In the genomic region with DNA sequence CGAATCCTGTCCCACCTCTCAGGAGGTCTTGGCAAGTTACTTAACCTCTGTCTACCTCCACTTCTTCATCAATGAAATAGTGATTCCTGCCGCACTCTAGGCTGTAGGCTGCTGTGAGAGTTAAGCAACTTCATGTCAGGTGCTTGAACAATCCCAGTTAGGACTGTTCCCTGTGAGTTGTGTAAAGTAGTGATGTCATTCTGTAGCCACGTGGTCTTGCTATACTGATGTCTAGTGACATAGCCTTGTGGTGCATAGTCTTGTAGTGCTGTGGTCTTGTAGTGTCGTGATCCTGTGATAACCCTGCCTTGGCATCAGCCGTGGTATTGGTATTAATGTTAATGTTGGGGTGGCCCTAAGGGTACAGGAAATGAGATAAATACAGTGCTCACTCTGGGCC, we compare ENCODE assay signal across 13 cellular contexts. TPM values are rescaled to one million over a fixed set of nuclear protein-coding genes. Genes with fewer than 3 reads are reported as not detected.
A peak's percentile ranks its signal among the peaks of the same experiment; 100 is the strongest.
DNase-seq lines count a peak whose midpoint lies in the region; ATAC-seq and TF ChIP-seq lines count a peak whose summit lies in the region.
"Had no signal": no experiment of that assay in that cellular context is flagged by ENCODE, and none has a peak within 500 bp of the region (broad histone marks: within the 10 kb centered on the region; RNA-seq: fewer than 3 reads in every experiment).

No MANE protein-coding gene starts in this region.

- H3K27me3 ChIP-seq in CD4-positive, alpha-beta memory T cell (ENCODE audit: insufficient read depth, low read length) = no peaks in the 10 kb centered on the region
- H3K27me3 ChIP-seq in adipocyte (replicated peaks; ENCODE audit: control insufficient read depth, insufficient read depth, low read length) (no peaks in the 10 kb centered on the region), kidney epithelial cell (ENCODE audit: control insufficient read depth, insufficient read depth, low read length) (peaks cover 42% of the 10 kb centered on the region), Karpas-422 (ENCODE audit: low read length) (no peaks in the 10 kb centered on the region)

- no peak overlapping the region for H3K9ac ChIP-seq in adipocyte (ENCODE audit: low read length)
- H3K9ac ChIP-seq in Karpas-422 (ENCODE audit: low read length) = no peak overlapping the region

- H3K4me3 Mint-ChIP-seq in CD4-positive, alpha-beta memory T cell = peak overlapping the region in 1 of 8 donors; percentile 66

- CTCF ChIA-PET in CD4-positive, alpha-beta memory T cell (lab: Charles Lee; ENCODE audit: partially characterized antibody) = interaction anchor here (6.2 kb wide), 1 partner anchor 11 kb away, joined by 51 read pairs; no protein-coding TSS in a partner anchor

- no peak overlapping the region for H3K4me2 ChIP-seq in Karpas-422 (ENCODE audit: low read depth, low read length, poor library complexity, severe bottlenecking)

- TF ChIP-seq EP300 in Ishikawa (IDR thresholded peaks at IDR 0.05; ENCODE audit: borderline replicate concordance) = no peak

- TF ChIP-seq RAD21 in Ishikawa (IDR thresholded peaks at IDR 0.05; ENCODE audit: low read depth) = no peak

- H3K27ac Mint-ChIP-seq in CD4-positive, alpha-beta memory T cell = peak overlapping the region in 6 of 7 donors; percentile 35 to 93 (median 68)

- no peaks in the 10 kb centered on the region for H3K27me3 Mint-ChIP-seq in CD4-positive, alpha-beta memory T cell

- peaks cover 0 to 4% of the 10 kb centered on the region in 2 donors for H3K36me3 Mint-ChIP-seq in CD4-positive, alpha-beta memory T cell
- H3K36me3 Mint-ChIP-seq: brain had no signal

- no peaks in the 10 kb centered on the region for H3K36me3 ChIP-seq in CD4-positive, alpha-beta memory T cell (ENCODE audit: insufficient read depth, low read length)
- H3K36me3 ChIP-seq in adipocyte (ENCODE audit: control insufficient read depth, insufficient read depth, low read length, severe bottlenecking) (no peaks in the 10 kb centered on the region), kidney epithelial cell (ENCODE audit: control insufficient read depth, insufficient read depth, low read length) (no peaks in the 10 kb centered on the region), Karpas-422 (ENCODE audit: insufficient read depth, low read length) (no peaks in the 10 kb centered on the region)

- peaks cover 13 to 56% (median 42%) of the 10 kb centered on the region in 4 donors for H3K4me1 Mint-ChIP-seq in CD4-positive, alpha-beta memory T cell

- no peaks in the 10 kb centered on the region for H3K79me2 ChIP-seq in Karpas-422 (ENCODE audit: low read length)

- no peak overlapping the region for H2AFZ ChIP-seq in Karpas-422 (ENCODE audit: low read length)

- POLR2A ChIA-PET in CD4-positive, alpha-beta memory T cell (lab: Charles Lee; ENCODE audit: partially characterized antibody) = interaction anchor here (1.1 kb wide), 1 partner anchor 13 kb away, joined by 3 read pairs; no protein-coding TSS in a partner anchor

- DNase-seq in CD4-positive, alpha-beta memory T cell = peak in 4 of 5 donors; percentile 13 to 73 (median 20)
- DNase-seq in adipocyte (ENCODE audit: low read depth) (peak; percentile 57), kidney epithelial cell (ENCODE audit: low read depth) (peak; percentile 28), retina (no peak), Karpas-422 (no peak), left lobe of liver (ENCODE audit: low spot score) (no peak)
- DNase-seq: DMS153, head of caudate nucleus, NCI-H1436, Right ventricle myocardium superior had no signal

- no peaks in the 10 kb centered on the region for H4K20me1 ChIP-seq in Karpas-422 (ENCODE audit: insufficient read depth, low read depth, low read length)

- no peak overlapping the region for H3K4me3 ChIP-seq in CD4-positive, alpha-beta memory T cell (ENCODE audit: low read length in 2 of 2)
- no peak overlapping the region for H3K4me3 ChIP-seq in adipocyte (ENCODE audit: low read length)
- H3K4me3 ChIP-seq in kidney epithelial cell (ENCODE audit: low read depth, low read length) = no peak overlapping the region
- H3K4me3 ChIP-seq in Karpas-422 (ENCODE audit: low read length) = no peak overlapping the region

- peaks cover 41% of the 10 kb centered on the region for H3K4me1 ChIP-seq in CD4-positive, alpha-beta memory T cell (ENCODE audit: insufficient read depth, low read length)
- H3K4me1 ChIP-seq in adipocyte (ENCODE audit: control insufficient read depth, insufficient read depth, low read length) (peaks cover 37% of the 10 kb centered on the region), Karpas-422 (ENCODE audit: low read length) (no peaks in the 10 kb centered on the region)

- no peaks in the 10 kb centered on the region for H3K9me2 ChIP-seq in Karpas-422 (replicated peaks; ENCODE audit: insufficient read depth, low read length)

- H3K9me3 ChIP-seq in CD4-positive, alpha-beta memory T cell (ENCODE audit: control insufficient read depth in 1 of 2, low read length in 2 of 2) = no peaks in the 10 kb centered on the region
- H3K9me3 ChIP-seq in adipocyte (ENCODE audit: control insufficient read depth, low read length) (no peaks in the 10 kb centered on the region), Karpas-422 (ENCODE audit: low read length) (no peaks in the 10 kb centered on the region)

- intact Hi-C loops in CD4-positive, alpha-beta memory T cell (cut with micrococcal nuclease) = no loop called here

- no peak for TF ChIP-seq CTCF in kidney epithelial cell (IDR thresholded peaks at IDR 0.05; ENCODE audit: insufficient read depth, low read length, poor library complexity, severe bottlenecking)

- H3K27ac ChIP-seq in CD4-positive, alpha-beta memory T cell (ENCODE audit: low read depth, low read length) = no peak overlapping the region
- no peak overlapping the region for H3K27ac ChIP-seq in Karpas-422 (ENCODE audit: low read length)

- no peak for ATAC-seq in HG03342 (IDR thresholded peaks at IDR 0.05; ENCODE audit: unreplicated experiment)
- ATAC-seq in left lobe of liver = no peak

- no peaks in the 10 kb centered on the region for H3K9me3 Mint-ChIP-seq in CD4-positive, alpha-beta memory T cell
- H3K9me3 Mint-ChIP-seq: brain had no signal

TF ChIP-seq in Ishikawa, 13 proteins besides CTCF, POLR2A, EP300 and RAD21:
- TF ChIP-seq, protein P1, sequence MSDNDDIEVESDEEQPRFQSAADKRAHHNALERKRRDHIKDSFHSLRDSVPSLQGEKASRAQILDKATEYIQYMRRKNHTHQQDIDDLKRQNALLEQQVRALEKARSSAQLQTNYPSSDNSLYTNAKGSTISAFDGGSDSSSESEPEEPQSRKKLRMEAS (IDR thresholded peaks at IDR 0.05) = no peak
- TF ChIP-seq FOXM1 (IDR thresholded peaks at IDR 0.05; ENCODE audit: borderline replicate concordance, low read depth) (no peak), CEBPB (IDR thresholded peaks at IDR 0.05) (0 out of 2 replicates have a peak, but pooled peaks have one; percentile 6)
- TF ChIP-seq, protein P2, sequence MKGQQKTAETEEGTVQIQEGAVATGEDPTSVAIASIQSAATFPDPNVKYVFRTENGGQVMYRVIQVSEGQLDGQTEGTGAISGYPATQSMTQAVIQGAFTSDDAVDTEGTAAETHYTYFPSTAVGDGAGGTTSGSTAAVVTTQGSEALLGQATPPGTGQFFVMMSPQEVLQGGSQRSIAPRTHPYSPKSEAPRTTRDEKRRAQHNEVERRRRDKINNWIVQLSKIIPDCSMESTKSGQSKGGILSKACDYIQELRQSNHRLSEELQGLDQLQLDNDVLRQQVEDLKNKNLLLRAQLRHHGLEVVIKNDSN (IDR thresholded peaks at IDR 0.05) = peak; percentile 71

RNA-seq across cellular contexts. Expression of a gene that starts 30.3 kb away (rescaled TPM):
- total RNA-seq in CD4-positive, alpha-beta memory T cell = 10 to 100 TPM; 45.9 to 46.5 TPM
- polyA plus RNA-seq in CD4-positive, alpha-beta memory T cell = 10 to 100 TPM; 45.1 to 74.0 TPM
- total RNA-seq in kidney epithelial cell = 13.6 and 14.3 TPM in 2 replicates
- not detected in 2 replicates for total RNA-seq in Karpas-422 (2014; rRNA removed; shearing (Covaris generic); ENCODE audit: low replicate concordance)
- 30.0 TPM for total RNA-seq in left lobe of liver

Comparison
In these comparisons a context has a peak if more than half of its experiments do, and no peak if none do; other contexts are left out.
1. DNase-seq: peak in CD4-positive, alpha-beta memory T cell (4 of 5), adipocyte (single experiment) and kidney epithelial cell (single experiment); none in retina (single experiment), Karpas-422 (single experiment) and left lobe of liver (single experiment).
2. RNA of a gene that starts 30.3 kb away (total RNA-seq): 45.9 to 46.5 TPM in CD4-positive, alpha-beta memory T cell, 30.0 TPM in left lobe of liver (single experiment) and 13.6 to 14.3 TPM in kidney epithelial cell; not detected in Karpas-422; every median in the first group is over 10 times any median in the second.